In the genomic region with DNA sequence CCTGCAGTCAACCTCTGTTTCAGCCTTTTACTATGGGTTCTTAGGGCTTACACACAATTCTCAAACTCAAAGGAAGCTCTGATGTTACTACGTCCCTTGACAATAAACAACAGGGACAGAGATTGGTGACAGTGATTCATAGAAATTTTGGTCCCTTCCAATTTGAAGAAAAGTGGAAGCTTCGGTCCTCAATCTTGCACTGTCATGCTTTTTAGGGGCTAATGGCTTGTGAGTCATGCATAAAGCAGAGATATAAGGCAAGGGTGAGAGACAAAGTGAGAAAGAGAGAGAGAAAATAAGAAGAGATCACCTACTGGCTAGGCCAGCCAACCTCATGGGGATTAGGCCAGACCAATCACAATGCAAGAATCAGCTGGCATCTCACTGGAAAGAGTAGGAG, we compare ENCODE assay signal across 23 cellular contexts.
"Had no signal": no experiment of that assay in that cellular context is flagged by ENCODE, and none has a peak within 500 bp of the region (broad histone marks: within the 10 kb centered on the region; RNA-seq: fewer than 3 reads in every experiment).

No MANE protein-coding gene starts in this region.

- ATAC-seq: activated CD4-positive, CD25-positive, alpha-beta regulatory T cell treated with anti-CD3 and anti-CD28 coated beads, Interleukin-2, amount 50 U/mL, for 24 hours; activated CD8-positive, alpha-beta T cell treated with anti-CD3 and anti-CD28 coated beads for 36 hours; activated T-cell treated with anti-CD3 and anti-CD28 coated beads, Interleukin-2, amount 50 U/mL, for 72 hours; T-helper 17 cell had no signal

- H3K4me3 Mint-ChIP-seq: activated CD8-positive, alpha-beta T cell treated with anti-CD3 and anti-CD28 coated beads for 36 hours; activated naive CD4-positive, alpha-beta T cell treated with anti-CD3 and anti-CD28 coated beads, Interleukin-2, amount 10 ng/mL, durations not matched to agents 7 days and 5 days; activated naive CD8-positive, alpha-beta T cell treated with anti-CD3 and anti-CD28 coated beads for 36 hours; activated T-cell treated with anti-CD3 and anti-CD28 coated beads, Interleukin-2, amount 50 U/mL, for 72 hours; T-helper 17 cell had no signal

- H3K27me3 ChIP-seq: Peyer's patch had no signal

- H3K36me3 Mint-ChIP-seq: activated naive CD4-positive, alpha-beta T cell treated with anti-CD3 and anti-CD28 coated beads, Interleukin-2, amount 10 ng/mL, durations not matched to agents 7 days and 5 days had no signal

- H3K4me1 ChIP-seq: Peyer's patch had no signal

- FAIRE-seq: TTC549 had no signal

- H3K4me1 Mint-ChIP-seq: activated naive CD4-positive, alpha-beta T cell treated with anti-CD3 and anti-CD28 coated beads, Interleukin-2, amount 10 ng/mL, durations not matched to agents 7 days and 5 days; activated naive CD8-positive, alpha-beta T cell treated with anti-CD3 and anti-CD28 coated beads for 36 hours; T-helper 17 cell had no signal

- H3K27ac ChIP-seq: Peyer's patch had no signal

- H3K27me3 Mint-ChIP-seq: activated CD8-positive, alpha-beta T cell treated with anti-CD3 and anti-CD28 coated beads for 36 hours; activated naive CD4-positive, alpha-beta T cell treated with anti-CD3 and anti-CD28 coated beads, Interleukin-2, amount 10 ng/mL, durations not matched to agents 7 days and 5 days; activated naive CD8-positive, alpha-beta T cell treated with anti-CD3 and anti-CD28 coated beads for 36 hours; T-helper 17 cell had no signal

- H3K9me3 ChIP-seq: Peyer's patch had no signal

- H3K27ac Mint-ChIP-seq: activated CD8-positive, alpha-beta T cell treated with anti-CD3 and anti-CD28 coated beads for 36 hours; activated naive CD4-positive, alpha-beta T cell treated with anti-CD3 and anti-CD28 coated beads, Interleukin-2, amount 10 ng/mL, durations not matched to agents 7 days and 5 days; activated naive CD8-positive, alpha-beta T cell treated with anti-CD3 and anti-CD28 coated beads for 36 hours; activated T-cell treated with anti-CD3 and anti-CD28 coated beads, Interleukin-2, amount 50 U/mL, for 72 hours; activated T-helper 2 cell treated with anti-CD3 and anti-CD28 coated beads, Interferon-gamma antibody, Interleukin-2, Interleukin-4, amounts not matched to agents 10 μg/mL and 5 μg/mL and 100 μg/mL, durations not matched to agents 14 hours and 24 hours and 36 hours; T-helper 17 cell had no signal

- H3K4me3 ChIP-seq: Peyer's patch had no signal

- DNase-seq: activated CD4-positive, alpha-beta T cell treated with anti-CD3 and anti-CD28 coated beads for 4 hours; activated CD8-positive, alpha-beta memory T cell treated with anti-CD3 and anti-CD28 coated beads, Interleukin-2, amount 50 U/mL, for 4 hours; activated CD8-positive, alpha-beta T cell treated with anti-CD3 and anti-CD28 coated beads for 36 hours; activated gamma-delta T cell treated with Interleukin-2 at 50 U/mL for 16 hours; activated naive CD4-positive, alpha-beta T cell treated with anti-CD3 and anti-CD28 coated beads, Interleukin-2, amount 10 ng/mL, durations not matched to agents 7 days and 5 days; activated naive CD8-positive, alpha-beta T cell treated with anti-CD3 and anti-CD28 coated beads for 36 hours; activated T-cell treated with anti-CD3 and anti-CD28 coated beads, Interleukin-2, amount 50 U/mL, for 72 hours; cerebellar nuclear complex; Kasumi-1; MV-4-11; NCI-H1105; NCI-H1436; NCI-H1694 treated with DMSO at 0.1 percent for 48 hours; NCI-H2029 treated with DMSO at 0.1 percent for 48 hours; NCI-H446; NCI-H524; Peyer's patch; SHP77; T-helper 17 cell; T-helper 9 cell had no signal

- H3K36me3 ChIP-seq: Peyer's patch had no signal
